Comparison of ENCODE assay signal across 8 cellular contexts in genomic region chr14:91573894-91574837, GRCh38.
DNase-seq lines count a peak whose midpoint lies in the region; ATAC-seq and TF ChIP-seq lines count a peak whose summit lies in the region.

No MANE protein-coding gene starts in this region.

- H3K27ac ChIP-seq in left lung: no peak overlapping the region

- DNase-seq in DMS 273 (lab: John Stamatoyannopoulos, UW; ENCODE audit: unreplicated experiment): peak; percentile 74
- no peak for DNase-seq in DMS 273 treated with DMSO at 0.1 percent for 48 hours (lab: John Stamatoyannopoulos, UW)
- peak; percentile 55 for DNase-seq in NCI-H146 (lab: John Stamatoyannopoulos, UW)
- DNase-seq in activated CD4-positive, alpha-beta T cell treated with anti-CD3 and anti-CD28 coated beads for 4 hours: peak; percentile 92 to 95
- peak; percentile 39 for DNase-seq in cerebellar cortex (ENCODE audit: low spot score)
- peak; percentile 63 to 87 for DNase-seq in left lung
- peak; percentile 90 to 95 for DNase-seq in stimulated activated CD4-positive, alpha-beta T cell treated with anti-CD3 and anti-CD28 coated beads, Interleukin-2, amount 100 ng/mL, for 24 hours

- TF ChIP-seq CTCF in left lung (IDR thresholded peaks at IDR 0.05): no peak

- ATAC-seq in left lung (peak; percentile 93), HG02840 (IDR thresholded peaks at IDR 0.05; ENCODE audit: low FRiP score, unreplicated experiment) (no peak)

- intact Hi-C loops in left lung (cut with DNase I): no loop called here

- no peaks in the 10 kb centered on the region for H3K36me3 ChIP-seq in left lung

- peak overlapping the region; percentile 35 to 40 for H3K4me3 ChIP-seq in left lung

- no peaks in the 10 kb centered on the region for H3K9me3 ChIP-seq in left lung

- H3K4me1 ChIP-seq in left lung: peaks cover 0 to 6% of the 10 kb centered on the region in 2 donors

- H3K27me3 ChIP-seq in left lung: peaks cover 0 to 44% of the 10 kb centered on the region in 2 donors
